1 cellular context compared by ENCODE assay signal in genomic region chr2:142874293-142874814, GRCh38.
TF ChIP-seq lines count a peak whose summit lies in the region.

No MANE protein-coding gene starts in this region.

TF ChIP-seq in GM23338, 12 proteins besides CTCF, POLR2A, EP300 and RAD21 (continued from another document):
- no peak for TF ChIP-seq JUNB (IDR thresholded peaks at IDR 0.05; ENCODE audit: unreplicated experiment)
- no peak for TF ChIP-seq EZH2phosphoT487 (IDR thresholded peaks at IDR 0.05; ENCODE audit: unreplicated experiment)
- no peak for TF ChIP-seq NANOG (IDR thresholded peaks at IDR 0.05; ENCODE audit: borderline replicate concordance)
- no peak for TF ChIP-seq ZNF114 (CRISPR knock-in tag; IDR thresholded peaks at IDR 0.05)
- no peak for TF ChIP-seq CREB1 (CRISPR knock-in tag; IDR thresholded peaks at IDR 0.05; ENCODE audit: low read depth)
- TF ChIP-seq EZH2 (IDR thresholded peaks at IDR 0.05; ENCODE audit: low read depth, unreplicated experiment) = no peak
